In the genomic region with DNA sequence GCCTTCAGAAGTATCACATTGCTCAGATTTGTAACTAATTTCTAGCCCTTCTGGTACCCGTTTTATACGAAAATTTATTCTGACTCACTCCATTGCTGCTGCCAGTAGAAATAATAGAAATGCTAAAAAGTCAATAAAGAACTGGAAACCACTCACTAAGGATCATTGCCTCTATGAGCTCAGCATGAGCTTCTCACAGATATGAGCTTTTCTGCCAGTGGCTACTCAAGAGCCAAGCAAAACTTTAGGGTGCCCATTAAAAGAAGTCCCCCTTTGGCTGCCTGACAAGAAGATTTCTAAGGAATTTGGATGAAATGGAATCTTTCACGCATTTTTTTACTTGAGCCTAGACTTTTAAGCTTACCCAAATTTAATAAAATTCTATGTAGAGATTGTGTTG, we compare ENCODE assay signal across 22 cellular contexts. TPM values are rescaled to one million over a fixed set of nuclear protein-coding genes. Genes with fewer than 3 reads are reported as not detected.
"Had no signal": no experiment of that assay in that cellular context is flagged by ENCODE, and none has a peak within 500 bp of the region (broad histone marks: within the 10 kb centered on the region; RNA-seq: fewer than 3 reads in every experiment).

No MANE protein-coding gene starts in this region.

- H3K9ac ChIP-seq: neural progenitor cell had no signal

- H3K27me3 ChIP-seq: esophagus squamous epithelium, neural progenitor cell, right atrium auricular region had no signal

- H3K4me1 ChIP-seq: esophagus squamous epithelium, lower lobe of right lung, neural progenitor cell, right atrium auricular region had no signal

- H3K4me3 ChIP-seq: esophagus squamous epithelium, lower lobe of right lung, neural progenitor cell, right atrium auricular region had no signal

- H3K36me3 ChIP-seq: esophagus squamous epithelium, lower lobe of right lung, neural progenitor cell, right atrium auricular region had no signal

- H3K27ac ChIP-seq: epithelial cell of prostate, esophagus squamous epithelium, lower lobe of right lung, neural progenitor cell, right atrium auricular region had no signal

- ATAC-seq: left lobe of liver; lower lobe of right lung; natural killer cell; stimulated activated naive B cell treated with anti-CD40 and anti-IgM and Interleukin-4, amounts not matched to agents 10 μg/mL and 1 μg/mL and 100 μg/mL, for 72 hours had no signal

- DNase-seq: activated CD4-positive, alpha-beta T cell treated with anti-CD3 and anti-CD28 coated beads for 4 hours; activated CD4-positive, alpha-beta T cell treated with anti-CD3 and anti-CD28 coated beads, Interleukin-2, amount 50 U/mL, for 48 hours; activated CD8-positive, alpha-beta memory T cell treated with anti-CD3 and anti-CD28 coated beads for 24 hours; activated effector memory CD4-positive, alpha-beta T cell treated with Interleukin-2 at 50 U/mL for 16 hours; activated naive CD4-positive, alpha-beta T cell treated with Interleukin-2 at 50 U/mL for 16 hours; anterior cingulate cortex; effector CD8-positive, alpha-beta T cell; esophagus squamous epithelium; kidney glomerular epithelial cell; lower lobe of right lung; mesenchymal stem cell; natural killer cell; occipital lobe; stimulated activated CD4-positive, alpha-beta T cell treated with anti-CD3 and anti-CD28 coated beads, Interleukin-15, amount 100 ng/mL, for 24 hours; stimulated activated CD4-positive, alpha-beta T cell treated with anti-CD3 and anti-CD28 coated beads, Interleukin-2, amount 100 ng/mL, for 24 hours; stimulated activated naive B cell treated with anti-CD40 and anti-IgM and Interleukin-4, amounts not matched to agents 10 μg/mL and 1 μg/mL and 100 μg/mL, for 72 hours; T-helper 1 cell; trophoblast cell had no signal

RNA-seq across cellular contexts. Expression of a gene that starts 52.5 kb away (rescaled TPM):
- total RNA-seq: natural killer cell had no signal
